In genomic region chr19:9768175-9769112, GRCh38 we compare ENCODE assay signal across 8 cellular contexts. TPM values are rescaled to one million over a fixed set of nuclear protein-coding genes. Genes with fewer than 3 reads are reported as not detected.
DNase-seq lines count a peak whose midpoint lies in the region; TF ChIP-seq lines count a peak whose summit lies in the region.

ZNF846 (minus strand) TSS chr19:9768738; CDS start chr19:9764950, 3,788 bp downstream.

- H3K4me1 ChIP-seq in Loucy (ENCODE audit: insufficient read depth, low read length, poor library complexity, severe bottlenecking), result peaks cover 11% of the 10 kb centered on the region

- H3K4me2 ChIP-seq in Loucy (ENCODE audit: low read depth, low read length, poor library complexity, severe bottlenecking), result peak within 1 kb of the TSS; percentile 75

- H3K4me1 Mint-ChIP-seq in nephron progenitor cell, result peaks cover 10% of the 10 kb centered on the region
- peaks cover 11% of the 10 kb centered on the region for H3K4me1 Mint-ChIP-seq in stimulated activated naive CD8-positive, alpha-beta T cell treated with anti-CD3 and anti-CD28 coated beads, Interleukin-15, Interleukin-2, amounts not matched to agents 100 ng/mL and 50 ng/mL, for 24 hours (ENCODE audit: low read depth)

- H3K36me3 ChIP-seq in Loucy (ENCODE audit: insufficient read depth, low read length), result no peaks in the 10 kb centered on the region

- peak; percentile 60 for TF ChIP-seq POLR2A in Raji (IDR thresholded peaks at IDR 0.05; ENCODE audit: insufficient read depth, low read depth, low read length)

- H3K9me3 Mint-ChIP-seq in nephron progenitor cell, result peaks cover 50% of the 10 kb centered on the region
- peaks cover 10% of the 10 kb centered on the region for H3K9me3 Mint-ChIP-seq in stimulated activated naive CD8-positive, alpha-beta T cell treated with anti-CD3 and anti-CD28 coated beads, Interleukin-15, Interleukin-2, amounts not matched to agents 100 ng/mL and 50 ng/mL, for 24 hours

- H3K27ac Mint-ChIP-seq in nephron progenitor cell, result peak within 1 kb of the TSS; percentile 98
- peak within 1 kb of the TSS; percentile 97 for H3K27ac Mint-ChIP-seq in stimulated activated naive CD8-positive, alpha-beta T cell treated with anti-CD3 and anti-CD28 coated beads, Interleukin-15, Interleukin-2, amounts not matched to agents 100 ng/mL and 50 ng/mL, for 24 hours

- peak; percentile 98 for DNase-seq in ELF-1 (ENCODE audit: low read depth, low spot score)
- DNase-seq in H4 (ENCODE audit: low spot score), result peak; percentile 94
- peak; percentile 89 for DNase-seq in activated gamma-delta T cell treated with Interleukin-2 at 50 U/mL for 16 hours
- DNase-seq in fibroblast of the conjunctiva (ENCODE audit: low read depth), result peak; percentile 90
- peak; percentile 92 for DNase-seq in nephron progenitor cell

- peaks cover 12% of the 10 kb centered on the region for H3K79me2 ChIP-seq in Loucy (ENCODE audit: insufficient read depth, low read length)

- H3K27me3 ChIP-seq in Loucy (ENCODE audit: insufficient read depth, low read length, poor library complexity, severe bottlenecking), result no peaks in the 10 kb centered on the region

- TF ChIP-seq CTCF in Loucy (conservative IDR thresholded peaks at IDR 0.05; ENCODE audit: low read length) (no peak), nephron progenitor cell (IDR thresholded peaks at IDR 0.05) (no peak)

- peak within 1 kb of the TSS; percentile 96 for H3K4me3 Mint-ChIP-seq in nephron progenitor cell
- peak within 1 kb of the TSS; percentile 97 for H3K4me3 Mint-ChIP-seq in stimulated activated naive CD8-positive, alpha-beta T cell treated with anti-CD3 and anti-CD28 coated beads, Interleukin-15, Interleukin-2, amounts not matched to agents 100 ng/mL and 50 ng/mL, for 24 hours

- H3K9me2 ChIP-seq in Loucy (replicated peaks; ENCODE audit: low read depth, low read length), result no peaks in the 10 kb centered on the region

- H2AFZ ChIP-seq in Loucy (ENCODE audit: low read length), result peak within 1 kb of the TSS; percentile 89

- no peaks in the 10 kb centered on the region for H3F3A ChIP-seq in Loucy (ENCODE audit: low read depth)

- H3K9me3 ChIP-seq in Loucy (ENCODE audit: insufficient read depth, low read depth, low read length), result no peaks in the 10 kb centered on the region

- no peaks in the 10 kb centered on the region for H3K27me3 Mint-ChIP-seq in nephron progenitor cell (ENCODE audit: low read depth, poor library complexity)
- no peaks in the 10 kb centered on the region for H3K27me3 Mint-ChIP-seq in stimulated activated naive CD8-positive, alpha-beta T cell treated with anti-CD3 and anti-CD28 coated beads, Interleukin-15, Interleukin-2, amounts not matched to agents 100 ng/mL and 50 ng/mL, for 24 hours

- peaks cover 73% of the 10 kb centered on the region for H3K36me3 Mint-ChIP-seq in nephron progenitor cell (ENCODE audit: low read depth)
- peaks cover 23% of the 10 kb centered on the region for H3K36me3 Mint-ChIP-seq in stimulated activated naive CD8-positive, alpha-beta T cell treated with anti-CD3 and anti-CD28 coated beads, Interleukin-15, Interleukin-2, amounts not matched to agents 100 ng/mL and 50 ng/mL, for 24 hours (ENCODE audit: low read depth)

- H4K20me1 ChIP-seq in Loucy (ENCODE audit: insufficient read depth, low read length, poor library complexity, severe bottlenecking), result no peaks in the 10 kb centered on the region

- peak within 1 kb of the TSS; percentile 87 for H3K4me3 ChIP-seq in Loucy (ENCODE audit: low read length, poor library complexity, severe bottlenecking)

- H3K9ac ChIP-seq in Loucy (ENCODE audit: low read depth, low read length, poor library complexity, severe bottlenecking), result peak within 1 kb of the TSS; percentile 94

RNA-seq across cellular contexts. Expression of gene ZNF846, which starts in this region (rescaled TPM):
- total RNA-seq in H4 (2014; rRNA removed; shearing (Covaris generic)), result 3.4 and 4.0 TPM in 2 replicates

Comparison
In these comparisons a context has a peak if more than half of its experiments do, and no peak if none do; other contexts are left out.
1. Peak in every context shown above with its lines: DNase-seq and H3K4me3 ChIP-seq.